8 cellular contexts compared by ENCODE assay signal in the genomic region with DNA sequence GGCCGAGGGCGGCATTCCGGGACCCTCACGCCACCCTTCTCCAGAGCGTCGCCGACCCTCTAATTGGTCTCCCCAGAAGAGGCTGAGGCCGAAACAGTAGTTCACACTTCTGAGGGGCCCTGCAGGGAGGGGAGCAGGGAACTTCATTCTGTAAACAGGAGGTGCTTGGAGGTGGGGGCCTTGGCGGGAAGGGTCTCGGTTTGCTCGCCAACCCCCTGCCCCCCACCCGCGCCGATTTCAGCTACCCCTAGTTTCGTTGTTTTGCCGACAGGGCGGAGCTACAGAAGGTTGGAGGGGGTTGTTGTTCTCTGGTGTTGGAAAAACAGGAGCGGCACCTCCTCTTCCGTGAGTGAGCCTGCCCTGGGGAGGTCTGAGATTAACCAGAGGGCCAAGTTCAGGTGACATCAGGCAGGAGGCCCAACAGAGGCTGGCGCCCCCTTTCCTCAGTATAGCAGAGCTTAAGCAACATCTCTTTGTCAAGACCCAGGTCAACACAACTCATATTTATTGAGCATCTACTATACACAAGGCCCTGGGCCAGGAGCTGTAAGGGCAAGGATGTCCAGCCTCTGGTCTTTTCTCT. TPM values are rescaled to one million over a fixed set of nuclear protein-coding genes. Genes with fewer than 3 reads are reported as not detected.
DNase-seq lines count a peak whose midpoint lies in the region; ATAC-seq and TF ChIP-seq lines count a peak whose summit lies in the region.

No MANE protein-coding gene starts in this region.

- H3K36me3 ChIP-seq in Caco-2 (ENCODE audit: control insufficient read depth, insufficient read depth, low read length) (peaks cover 13% of the 10 kb centered on the region), parathyroid adenoma (ENCODE audit: control insufficient read depth, insufficient read depth, low read length) (no peaks in the 10 kb centered on the region)

- peak overlapping the region; percentile 80 for H3K27ac ChIP-seq in RWPE1
- H3K27ac ChIP-seq in parathyroid adenoma = peak overlapping the region; percentile 80

- H3K9me3 Mint-ChIP-seq in Caco-2 (ENCODE audit: unreplicated experiment) = no peaks in the 10 kb centered on the region

- H3K4me1 ChIP-seq in Caco-2 = peaks cover 24% of the 10 kb centered on the region
- H3K4me1 ChIP-seq in parathyroid adenoma = peaks cover 3% of the 10 kb centered on the region

- H3K4me3 ChIP-seq in Caco-2 (ENCODE audit: low read depth, low read length) (peak overlapping the region; percentile 74), fibroblast of pulmonary artery (replicated peaks; ENCODE audit: low read depth, low read length) (peak overlapping the region; percentile 56), parathyroid adenoma (ENCODE audit: low read depth, low read length) (peak overlapping the region; percentile 75)

- DNase-seq in Caco-2 = peak; percentile 59 to 73
- no peak for DNase-seq in RWPE1 (ENCODE audit: low spot score)
- DNase-seq in fibroblast of pulmonary artery (ENCODE audit: low read depth) = no peak
- no peak for DNase-seq in stimulated activated CD4-positive, alpha-beta T cell treated with anti-CD3 and anti-CD28 coated beads, Interleukin-2, amount 100 ng/mL, for 48 hours
- DNase-seq in amniotic stem cell (lab: John Stamatoyannopoulos, UW) = no peak

- H3K27me3 ChIP-seq in Caco-2 (replicated peaks; ENCODE audit: control insufficient read depth, insufficient read depth, low read length) = no peaks in the 10 kb centered on the region
- H3K27me3 ChIP-seq in parathyroid adenoma (ENCODE audit: control insufficient read depth, insufficient read depth, low read length) = no peaks in the 10 kb centered on the region

- CTCF ChIA-PET in Caco-2 (lab: Charles Lee) (interaction anchor here (0.6 to 3.2 kb wide), 5 partner anchors 8 to 1745 kb away, joined by 3 to 12 read pairs (median 4); partner anchors contain the start of genes BLOC1S1 and PA2G4), RWPE1 (lab: Yijun Ruan, JAX) (interaction anchor here (0.6 to 1.8 kb wide), 5 partner anchors 11 to 154 kb away, joined by 3 to 7 read pairs (median 3); no protein-coding TSS in a partner anchor)

- H3K9me3 ChIP-seq in Caco-2 = no peaks in the 10 kb centered on the region
- H3K9me3 ChIP-seq in parathyroid adenoma (ENCODE audit: control insufficient read depth, low read length) = no peaks in the 10 kb centered on the region

- H3K27me3 Mint-ChIP-seq in Caco-2 (ENCODE audit: insufficient read depth, unreplicated experiment) = no peaks in the 10 kb centered on the region

- ATAC-seq in HG03097 (IDR thresholded peaks at IDR 0.05; ENCODE audit: low FRiP score, unreplicated experiment) = no peak
- no peak for ATAC-seq in GM19397 (IDR thresholded peaks at IDR 0.05; ENCODE audit: unreplicated experiment)

- intact Hi-C loops in Caco-2 (cut with micrococcal nuclease; ENCODE audit: unreplicated experiment) = no loop called here

- H3K4me1 Mint-ChIP-seq in Caco-2 (ENCODE audit: low read depth, unreplicated experiment) = peaks cover 14% of the 10 kb centered on the region

- H3K9ac ChIP-seq in parathyroid adenoma = no peak overlapping the region

- H3K36me3 Mint-ChIP-seq in Caco-2 (ENCODE audit: insufficient read depth, unreplicated experiment) = peaks cover 59% of the 10 kb centered on the region

- peak overlapping the region; percentile 98 for H3K4me2 ChIP-seq in parathyroid adenoma (ENCODE audit: low read length)

- POLR2A ChIA-PET in Caco-2 (lab: Charles Lee) (interaction anchor here (1.3 to 4.1 kb wide), 2 partner anchors 23 to 25 kb away, joined by 3 to 48 read pairs; partner anchors contain the start of gene PA2G4), RWPE1 (lab: Yijun Ruan, JAX; ENCODE audit: low non-redundant PET) (interaction anchor here (0.6 kb wide), 2 partner anchors 408 to 643 kb away, joined by 3 to 6 read pairs; no protein-coding TSS in a partner anchor)

- peak overlapping the region; percentile 92 for H3K27ac Mint-ChIP-seq in Caco-2 (ENCODE audit: unreplicated experiment)

- TF ChIP-seq CTCF in Caco-2 (IDR thresholded peaks at IDR 0.05; ENCODE audit: insufficient read depth in 1 of 2, low read depth in 1 of 2, low read length in 1 of 2, severe bottlenecking in 1 of 2, unreplicated experiment in 1 of 2) (no peak), RWPE1 (conservative IDR thresholded peaks at IDR 0.05; ENCODE audit: low read depth) (no peak), fibroblast of pulmonary artery (IDR thresholded peaks at IDR 0.05; ENCODE audit: low read length, missing control alignments) (no peak), parathyroid adenoma (IDR thresholded peaks at IDR 0.05) (no peak)

- BruUV-seq in Caco-2 (replicated peaks; lab: Mats Ljungman, UMichigan) = TSS peak; percentile 44

- no peaks in the 10 kb centered on the region for H3K79me2 ChIP-seq in parathyroid adenoma

- H2AFZ ChIP-seq in parathyroid adenoma = peak overlapping the region; percentile 95

- H3K4me3 Mint-ChIP-seq in Caco-2 (ENCODE audit: unreplicated experiment) = peak overlapping the region; percentile 89

RNA-seq across cellular contexts. Expression of gene ERBB3, which starts 0.7 kb away (rescaled TPM):
- total RNA-seq in Caco-2 (2022) = 101 and 109 TPM in 2 replicates

RNA-seq across cellular contexts. Expression of gene PA2G4, which starts 23.7 kb away (rescaled TPM):
- total RNA-seq in Caco-2 (2022) = 178 and 190 TPM in 2 replicates

RNA-seq across cellular contexts. Expression of gene RPL41, which starts 35.8 kb away (rescaled TPM):
- total RNA-seq in Caco-2 (2022) = 3,009 and 3,051 TPM in 2 replicates

RNA-seq across cellular contexts. Expression of gene ZC3H10, which starts 37.4 kb away (rescaled TPM):
- 3.5 and 4.4 TPM in 2 replicates for total RNA-seq in Caco-2 (2022)

RNA-seq across cellular contexts. Expression of gene RPS26, which starts 38.9 kb away (rescaled TPM):
- 50.2 and 60.4 TPM in 2 replicates for total RNA-seq in Caco-2 (2022)

Comparison
In these comparisons a context has a peak if more than half of its experiments do, and no peak if none do; other contexts are left out.
1. DNase-seq: peak in Caco-2 (2 of 2); none in RWPE1 (single experiment), fibroblast of pulmonary artery (single experiment), stimulated activated CD4-positive, alpha-beta T cell treated with anti-CD3 and anti-CD28 coated beads, Interleukin-2, amount 100 ng/mL, for 48 hours (0 of 2) and amniotic stem cell (single experiment).
2. Peak in every context shown above with its lines, with median percentiles within 50 percentile points of each other: H3K4me3 ChIP-seq.